ENCODE assay signal across 8 cellular contexts in the genomic region with DNA sequence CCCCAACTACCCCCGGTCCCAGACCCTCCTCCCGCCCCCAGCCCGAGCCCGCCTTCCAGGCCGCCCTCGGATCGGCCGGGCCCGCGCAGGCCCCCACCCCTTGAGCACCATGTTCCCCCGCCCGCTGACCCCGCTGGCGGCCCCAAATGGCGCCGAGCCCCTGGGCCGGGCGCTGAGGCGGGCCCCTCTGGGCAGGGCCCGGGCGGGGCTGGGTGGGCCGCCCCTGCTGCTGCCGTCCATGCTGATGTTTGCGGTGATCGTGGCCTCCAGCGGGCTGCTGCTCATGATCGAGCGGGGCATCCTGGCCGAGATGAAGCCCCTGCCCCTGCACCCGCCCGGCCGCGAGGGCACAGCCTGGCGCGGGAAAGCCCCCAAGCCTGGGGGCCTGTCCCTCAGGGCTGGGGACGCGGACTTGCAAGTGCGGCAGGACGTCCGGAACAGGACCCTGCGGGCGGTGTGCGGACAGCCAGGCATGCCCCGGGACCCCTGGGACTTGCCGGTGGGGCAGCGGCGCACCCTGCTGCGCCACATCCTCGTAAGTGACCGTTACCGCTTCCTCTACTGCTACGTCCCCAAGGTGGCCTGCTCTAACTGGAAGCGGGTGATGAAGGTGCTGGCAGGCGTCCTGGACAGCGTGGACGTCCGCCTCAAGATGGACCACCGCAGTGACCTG. TPM values are rescaled to one million over a fixed set of nuclear protein-coding genes. Genes with fewer than 3 reads are reported as not detected.
DNase-seq lines count a peak whose midpoint lies in the region; ATAC-seq and TF ChIP-seq lines count a peak whose summit lies in the region.

No MANE protein-coding gene starts in this region.

- H2AFZ ChIP-seq in neural cell (ENCODE audit: low read depth, low read length), result no peak overlapping the region

- H3K27ac ChIP-seq in esophagus muscularis mucosa (replicated peaks in 1 of 4) (peak overlapping the region; percentile 88 to 94 (median 92)), neural cell (ENCODE audit: low read length) (no peak overlapping the region)

- H4K20me1 ChIP-seq in neural cell (ENCODE audit: insufficient read depth), result no peaks in the 10 kb centered on the region

- H3F3A ChIP-seq in neural cell (ENCODE audit: insufficient read depth, low read length, poor library complexity, severe bottlenecking), result no peaks in the 10 kb centered on the region

- peaks cover 15 to 30% (median 22%) of the 10 kb centered on the region in 4 donors for H3K4me1 ChIP-seq in esophagus muscularis mucosa

- no peak overlapping the region for H3K9ac ChIP-seq in neural cell (ENCODE audit: low read length)

- no peaks in the 10 kb centered on the region for H3K9me2 ChIP-seq in neural cell (ENCODE audit: insufficient read depth, low read length)

- H3K27me3 ChIP-seq in esophagus muscularis mucosa (no peaks in the 10 kb centered on the region), neural cell (ENCODE audit: insufficient read depth, low read depth, low read length) (peaks cover 8% of the 10 kb centered on the region)

- H3K4me3 ChIP-seq in esophagus muscularis mucosa (peak overlapping the region; percentile 77 to 96 (median 83)), neural cell (ENCODE audit: low read length) (peak overlapping the region; percentile 43)

- H3K79me2 ChIP-seq in neural cell (replicated peaks; ENCODE audit: insufficient read depth, low read length), result no peaks in the 10 kb centered on the region

- H3K4me1 Mint-ChIP-seq in activated CD4-positive, alpha-beta T cell treated with anti-CD3 and anti-CD28 coated beads, Interleukin-2, amount 10 ng/mL, durations not matched to agents 24 days and 14 days, result peaks cover 26% of the 10 kb centered on the region

- peak overlapping the region; percentile 83 for H3K27ac Mint-ChIP-seq in activated CD4-positive, alpha-beta T cell treated with anti-CD3 and anti-CD28 coated beads, Interleukin-2, amount 10 ng/mL, durations not matched to agents 24 days and 14 days

- peaks cover under 1 to 16% (median 13%) of the 10 kb centered on the region in 4 donors for H3K36me3 ChIP-seq in esophagus muscularis mucosa
- no peaks in the 10 kb centered on the region for H3K36me3 ChIP-seq in neural cell (ENCODE audit: insufficient read depth, low read length)

- no peaks in the 10 kb centered on the region for H3K9me3 Mint-ChIP-seq in activated CD4-positive, alpha-beta T cell treated with anti-CD3 and anti-CD28 coated beads, Interleukin-2, amount 10 ng/mL, durations not matched to agents 24 days and 14 days

- TF ChIP-seq EP300 in esophagus muscularis mucosa (IDR thresholded peaks at IDR 0.05), result no peak
- no peak for TF ChIP-seq EP300 in neural cell (conservative IDR thresholded peaks at IDR 0.05; ENCODE audit: poor library complexity, severe bottlenecking)

- ATAC-seq in HG03280 (IDR thresholded peaks at IDR 0.05; ENCODE audit: unreplicated experiment), result peak; percentile 36

- peak overlapping the region; percentile 90 for H3K4me3 Mint-ChIP-seq in activated CD4-positive, alpha-beta T cell treated with anti-CD3 and anti-CD28 coated beads, Interleukin-2, amount 10 ng/mL, durations not matched to agents 24 days and 14 days

- intact Hi-C loops in activated CD4-positive, alpha-beta T cell treated with anti-CD3 and anti-CD28 coated beads, Interleukin-2, amount 10 ng/mL, durations not matched to agents 24 days and 14 days (cut with micrococcal nuclease), result loop anchor here (2.0 to 5.0 kb wide), 2 partner anchors 22 to 96 kb away; a partner anchor contains a TSS
- intact Hi-C loops in esophagus muscularis mucosa (cut with DNase I), result no loop called here

- peaks cover 6% of the 10 kb centered on the region for H3K36me3 Mint-ChIP-seq in activated CD4-positive, alpha-beta T cell treated with anti-CD3 and anti-CD28 coated beads, Interleukin-2, amount 10 ng/mL, durations not matched to agents 24 days and 14 days (ENCODE audit: low read depth)

- TF ChIP-seq RAD21 in neural cell (conservative IDR thresholded peaks at IDR 0.05), result no peak

- H3K9me3 ChIP-seq in esophagus muscularis mucosa (no peaks in the 10 kb centered on the region), neural cell (ENCODE audit: low read length) (no peaks in the 10 kb centered on the region)

- H3K4me2 ChIP-seq in neural cell (ENCODE audit: low read length), result no peak overlapping the region

- peak; percentile 33 for DNase-seq in stimulated activated CD4-positive, alpha-beta T cell treated with anti-CD3 and anti-CD28 coated beads, Interleukin-15, amount 100 ng/mL, for 24 hours
- no peak for DNase-seq in stimulated activated CD4-positive, alpha-beta T cell treated with anti-CD3 and anti-CD28 coated beads, Interleukin-12 subunit alpha, Interleukin-12 subunit beta, amount 100 ng/mL, for 4 hours
- DNase-seq in activated CD4-positive, alpha-beta T cell treated with anti-CD3 and anti-CD28 coated beads, Interleukin-2, amount 10 ng/mL, durations not matched to agents 24 days and 14 days, result no peak
- DNase-seq in esophagus muscularis mucosa (ENCODE audit: extremely low spot score) (no peak), A172 (ENCODE audit: low spot score) (no peak), pons (ENCODE audit: low spot score) (no peak)

- TF ChIP-seq POLR2A in esophagus muscularis mucosa (IDR thresholded peaks at IDR 0.05; ENCODE audit: low read depth), result no peak

- WGBS in esophagus muscularis mucosa, result 0% methylated on average over 5 of the region's 58 CpGs

- no peak for TF ChIP-seq CTCF in esophagus muscularis mucosa (IDR thresholded peaks at IDR 0.05)
- TF ChIP-seq CTCF in neural cell (IDR thresholded peaks at IDR 0.05; ENCODE audit: poor library complexity, severe bottlenecking), result no peak

- peaks cover 1% of the 10 kb centered on the region for H3K27me3 Mint-ChIP-seq in activated CD4-positive, alpha-beta T cell treated with anti-CD3 and anti-CD28 coated beads, Interleukin-2, amount 10 ng/mL, durations not matched to agents 24 days and 14 days

TF ChIP-seq in neural cell, 6 proteins besides CTCF, POLR2A, EP300 and RAD21:
- TF ChIP-seq, protein P1, sequence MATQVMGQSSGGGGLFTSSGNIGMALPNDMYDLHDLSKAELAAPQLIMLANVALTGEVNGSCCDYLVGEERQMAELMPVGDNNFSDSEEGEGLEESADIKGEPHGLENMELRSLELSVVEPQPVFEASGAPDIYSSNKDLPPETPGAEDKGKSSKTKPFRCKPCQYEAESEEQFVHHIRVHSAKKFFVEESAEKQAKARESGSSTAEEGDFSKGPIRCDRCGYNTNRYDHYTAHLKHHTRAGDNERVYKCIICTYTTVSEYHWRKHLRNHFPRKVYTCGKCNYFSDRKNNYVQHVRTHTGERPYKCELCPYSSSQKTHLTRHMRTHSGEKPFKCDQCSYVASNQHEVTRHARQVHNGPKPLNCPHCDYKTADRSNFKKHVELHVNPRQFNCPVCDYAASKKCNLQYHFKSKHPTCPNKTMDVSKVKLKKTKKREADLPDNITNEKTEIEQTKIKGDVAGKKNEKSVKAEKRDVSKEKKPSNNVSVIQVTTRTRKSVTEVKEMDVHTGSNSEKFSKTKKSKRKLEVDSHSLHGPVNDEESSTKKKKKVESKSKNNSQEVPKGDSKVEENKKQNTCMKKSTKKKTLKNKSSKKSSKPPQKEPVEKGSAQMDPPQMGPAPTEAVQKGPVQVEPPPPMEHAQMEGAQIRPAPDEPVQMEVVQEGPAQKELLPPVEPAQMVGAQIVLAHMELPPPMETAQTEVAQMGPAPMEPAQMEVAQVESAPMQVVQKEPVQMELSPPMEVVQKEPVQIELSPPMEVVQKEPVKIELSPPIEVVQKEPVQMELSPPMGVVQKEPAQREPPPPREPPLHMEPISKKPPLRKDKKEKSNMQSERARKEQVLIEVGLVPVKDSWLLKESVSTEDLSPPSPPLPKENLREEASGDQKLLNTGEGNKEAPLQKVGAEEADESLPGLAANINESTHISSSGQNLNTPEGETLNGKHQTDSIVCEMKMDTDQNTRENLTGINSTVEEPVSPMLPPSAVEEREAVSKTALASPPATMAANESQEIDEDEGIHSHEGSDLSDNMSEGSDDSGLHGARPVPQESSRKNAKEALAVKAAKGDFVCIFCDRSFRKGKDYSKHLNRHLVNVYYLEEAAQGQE (IDR thresholded peaks at IDR 0.05; ENCODE audit: borderline replicate concordance), result no peak
- no peak for TF ChIP-seq TAF1 (IDR thresholded peaks at IDR 0.05; ENCODE audit: low read depth)
- no peak for TF ChIP-seq EZH2 (IDR thresholded peaks at IDR 0.05; ENCODE audit: borderline replicate concordance, insufficient read depth, low read length, poor library complexity, severe bottlenecking)
- TF ChIP-seq MXI1 (conservative IDR thresholded peaks at IDR 0.05; ENCODE audit: poor library complexity, severe bottlenecking), result no peak
- TF ChIP-seq POLR2AphosphoS5 (IDR thresholded peaks at IDR 0.05), result no peak
- TF ChIP-seq SMC3 (conservative IDR thresholded peaks at IDR 0.05; ENCODE audit: poor library complexity), result no peak

RNA-seq across cellular contexts. Expression of a gene that starts 0.5 kb away (rescaled TPM):
- 9.0 and 9.7 TPM in 2 replicates for total RNA-seq in activated CD4-positive, alpha-beta T cell treated with anti-CD3 and anti-CD28 coated beads, Interleukin-2, amount 10 ng/mL, durations not matched to agents 24 days and 14 days
- total RNA-seq in esophagus muscularis mucosa, result 10 to 100 TPM in 3 of 4 donors, 1 to 10 TPM in 1; 7.9 to 16.6 (median 12.5) TPM
- polyA plus RNA-seq in neural cell, result 0.56 and 0.71 TPM in 2 replicates
- 1.2 and 1.4 TPM in 2 replicates for polyA minus RNA-seq in neural cell
- total RNA-seq in A172 (2014; rRNA removed; shearing (Covaris generic)), result 39.0 and 49.1 TPM in 2 replicates

RNA-seq across cellular contexts. Expression of a gene that starts 30.5 kb away (rescaled TPM):
- total RNA-seq in activated CD4-positive, alpha-beta T cell treated with anti-CD3 and anti-CD28 coated beads, Interleukin-2, amount 10 ng/mL, durations not matched to agents 24 days and 14 days, result 23.9 and 26.2 TPM in 2 replicates
- total RNA-seq in esophagus muscularis mucosa, result 10 to 100 TPM; 11.6 to 29.6 (median 22.3) TPM
- 22.8 and 24.3 TPM in 2 replicates for polyA plus RNA-seq in neural cell
- polyA minus RNA-seq in neural cell, result 20.4 and 25.1 TPM in 2 replicates
- total RNA-seq in A172 (2014; rRNA removed; shearing (Covaris generic)), result 11.2 and 14.0 TPM in 2 replicates
